ENCODE assay signal across 26 cellular contexts in the genomic region with DNA sequence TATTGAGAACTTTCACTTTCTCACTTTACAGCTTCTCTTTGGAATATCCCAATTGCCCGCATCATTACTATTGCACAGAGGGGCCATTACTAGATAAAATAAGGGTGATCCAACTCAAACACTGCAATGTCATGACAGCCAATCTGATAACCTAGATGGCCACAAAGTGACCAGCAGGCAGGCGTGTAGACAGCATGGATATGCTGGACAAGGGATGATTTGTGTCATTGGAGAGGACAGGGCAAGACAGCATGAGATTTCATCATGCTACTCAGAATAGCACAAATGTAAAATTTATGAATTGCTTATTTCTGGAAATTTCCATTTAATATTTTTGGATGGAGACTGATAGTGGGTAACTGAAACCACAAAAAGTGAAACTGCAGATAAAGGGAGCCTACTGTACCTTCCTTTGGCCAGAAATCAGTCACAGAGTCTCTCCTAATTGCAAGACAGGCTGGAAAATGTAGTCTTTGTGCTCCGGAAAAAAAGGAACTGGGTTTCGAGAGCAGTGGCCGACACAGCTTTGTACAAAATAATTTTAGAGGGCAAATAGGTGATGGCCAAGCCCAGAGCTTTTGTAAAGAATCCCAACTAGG.
"Had no signal": no experiment of that assay in that cellular context is flagged by ENCODE, and none has a peak within 500 bp of the region (broad histone marks: within the 10 kb centered on the region; RNA-seq: fewer than 3 reads in every experiment).

No MANE protein-coding gene starts in this region.

- H3K27ac Mint-ChIP-seq: activated naive CD4-positive, alpha-beta T cell treated with anti-CD3 and anti-CD28 coated beads, Interleukin-2, amount 50 U/mL, for 72 hours; activated T-cell treated with anti-CD3 and anti-CD28 coated beads, Interleukin-2, amount 50 U/mL, for 24 hours; activated T-helper 17 cell treated with anti-CD3 and anti-CD28 coated beads, Interleukin-2, amount 50 U/mL, for 72 hours; mesothelial cell of epicardium; natural killer cell had no signal

- H3K4me1 ChIP-seq: upper lobe of left lung had no signal

- H3K4me2 ChIP-seq: hepatocyte had no signal

- H3K4me3 Mint-ChIP-seq: activated T-cell treated with anti-CD3 and anti-CD28 coated beads, Interleukin-2, amount 50 U/mL, for 24 hours; activated T-helper 17 cell treated with anti-CD3 and anti-CD28 coated beads, Interleukin-2, amount 50 U/mL, for 72 hours; mesothelial cell of epicardium; natural killer cell had no signal

- H3K9me3 ChIP-seq: left ventricle myocardium inferior, ovary, sigmoid colon, thoracic aorta, upper lobe of left lung had no signal

- H3K27ac ChIP-seq: brain microvascular endothelial cell, hepatocyte, left ventricle myocardium inferior, ovary, sigmoid colon, thoracic aorta, upper lobe of left lung had no signal

- H3K4me1 Mint-ChIP-seq: activated T-helper 17 cell treated with anti-CD3 and anti-CD28 coated beads, Interleukin-2, amount 50 U/mL, for 72 hours; mesothelial cell of epicardium; natural killer cell had no signal

- ATAC-seq: activated naive CD4-positive, alpha-beta T cell treated with anti-CD3 and anti-CD28 coated beads, Interleukin-2, amount 50 U/mL, for 72 hours; activated T-helper 17 cell treated with anti-CD3 and anti-CD28 coated beads, Interleukin-2, amount 50 U/mL, for 72 hours; natural killer cell had no signal

- H3K79me2 ChIP-seq: hepatocyte had no signal

- H3K36me3 ChIP-seq: brain microvascular endothelial cell, left ventricle myocardium inferior, ovary, sigmoid colon, thoracic aorta, upper lobe of left lung had no signal

- H3K9me3 Mint-ChIP-seq: activated naive CD4-positive, alpha-beta T cell treated with anti-CD3 and anti-CD28 coated beads, Interleukin-2, amount 50 U/mL, for 72 hours; activated T-helper 17 cell treated with anti-CD3 and anti-CD28 coated beads, Interleukin-2, amount 50 U/mL, for 72 hours; mesothelial cell of epicardium; natural killer cell had no signal

- H3K27me3 ChIP-seq: brain microvascular endothelial cell, hepatocyte, ovary, sigmoid colon, upper lobe of left lung had no signal

- H2AFZ ChIP-seq: hepatocyte had no signal

- H3K4me3 ChIP-seq: hepatocyte, left ventricle myocardium inferior, ovary, sigmoid colon, thoracic aorta, upper lobe of left lung had no signal

- DNase-seq: activated CD4-positive, alpha-beta T cell treated with anti-CD3 and anti-CD28 coated beads, Interleukin-2, amount 50 U/mL, for 4 hours; activated CD8-positive, alpha-beta memory T cell treated with anti-CD3 and anti-CD28 coated beads for 24 hours; activated CD8-positive, alpha-beta memory T cell treated with anti-CD3 and anti-CD28 coated beads, Interleukin-2, amount 50 U/mL, for 4 hours; activated T-cell treated with anti-CD3 and anti-CD28 coated beads, Interleukin-2, amount 50 U/mL, for 24 hours; aorta; brain microvascular endothelial cell; caudate nucleus; dermis blood vessel endothelial cell; effector CD8-positive, alpha-beta T cell; foreskin melanocyte; glutamatergic neuron; kidney glomerular epithelial cell; left ventricle myocardium inferior; mammary epithelial cell; natural killer cell; ovary; sigmoid colon; stimulated activated CD4-positive, alpha-beta T cell treated with anti-CD3 and anti-CD28 coated beads, Interleukin-2, amount 100 ng/mL, for 48 hours; stimulated activated CD8-positive, alpha-beta memory T cell treated with anti-CD3 and anti-CD28 coated beads, Interleukin-4, amount 100 ng/mL, for 48 hours; stimulated activated naive CD4-positive, alpha-beta T cell treated with Interleukin-2 at 50 U/mL for 16 hours; upper lobe of left lung had no signal

- H3K36me3 Mint-ChIP-seq: mesothelial cell of epicardium, natural killer cell had no signal
